Comparison of ENCODE assay signal across 1 cellular context in the genomic region with DNA sequence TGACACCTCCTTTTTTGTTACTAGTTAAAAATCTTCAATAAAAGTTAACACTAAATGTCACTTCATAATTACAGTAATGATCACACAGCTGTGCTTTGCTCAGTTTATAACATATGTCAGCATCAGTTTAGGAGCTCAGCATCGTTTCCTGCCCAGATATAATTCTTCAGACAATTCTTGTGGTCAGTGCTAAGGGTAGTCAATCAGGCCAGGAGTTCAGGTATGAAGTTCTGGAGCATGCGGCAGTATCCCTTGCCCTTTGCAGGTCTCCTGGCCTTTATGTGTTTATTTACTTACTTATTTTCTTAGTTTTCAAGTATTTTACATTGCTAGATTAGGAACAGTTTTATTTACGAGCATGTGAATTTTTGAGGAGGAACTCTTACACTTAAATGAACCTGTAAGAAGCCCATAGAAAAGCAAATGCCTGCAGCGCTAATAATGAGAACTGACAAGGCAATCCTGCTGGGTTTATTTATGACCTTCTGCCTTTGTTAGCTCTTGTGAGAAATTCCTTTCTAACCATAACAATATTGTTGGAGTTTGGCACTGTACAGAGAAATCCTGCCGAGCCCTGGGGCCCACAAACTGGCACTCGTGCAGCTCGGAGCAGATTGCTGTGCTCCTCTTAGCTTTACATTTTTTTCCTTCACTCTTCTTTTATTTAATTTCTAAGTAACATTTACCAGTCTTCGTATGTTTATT.
TF ChIP-seq lines count a peak whose summit lies in the region.

No MANE protein-coding gene starts in this region.

TF ChIP-seq in HEK293, 187 proteins besides CTCF, POLR2A, EP300 and RAD21 (continued from another document and continues in another):
- TF ChIP-seq ZNF223 (tag by site-specific recombination; IDR thresholded peaks at IDR 0.05) (no peak), MZF1 (tag by site-specific recombination; IDR thresholded peaks at IDR 0.05; ENCODE audit: borderline replicate concordance) (no peak), ZNF488 (tag by site-specific recombination; IDR thresholded peaks at IDR 0.05) (no peak), ZNF23 (tag by site-specific recombination; IDR thresholded peaks at IDR 0.05; ENCODE audit: borderline replicate concordance) (no peak), PRDM6 (tag by site-specific recombination; IDR thresholded peaks at IDR 0.05) (peak; percentile 97), KLF8 (tag by site-specific recombination; IDR thresholded peaks at IDR 0.05) (no peak), ZNF837 (tag by site-specific recombination; IDR thresholded peaks at IDR 0.05) (no peak), ZNF514 (tag by site-specific recombination; IDR thresholded peaks at IDR 0.05) (no peak), ZNF776 (tag by site-specific recombination; IDR thresholded peaks at IDR 0.05; ENCODE audit: borderline replicate concordance) (no peak), MEIS1 (CRISPR knock-in tag; IDR thresholded peaks at IDR 0.05; ENCODE audit: borderline replicate concordance) (peak; percentile 97), BCL6B (tag by site-specific recombination; IDR thresholded peaks at IDR 0.05) (peak; percentile 42; the same call in 1 of the 2 replicates), ZNF529 (tag by site-specific recombination; IDR thresholded peaks at IDR 0.05; ENCODE audit: insufficient replicate concordance) (no peak), GFI1B (tag by site-specific recombination; IDR thresholded peaks at IDR 0.05) (no peak), ZNF677 (tag by site-specific recombination; IDR thresholded peaks at IDR 0.05) (no peak), ZNF513 (tag by site-specific recombination; IDR thresholded peaks at IDR 0.05) (no peak), ZNF747 (tag by site-specific recombination; IDR thresholded peaks at IDR 0.05) (no peak), ZNF433 (tag by site-specific recombination; IDR thresholded peaks at IDR 0.05; ENCODE audit: low read depth) (no peak), SP3 (tag by site-specific recombination; IDR thresholded peaks at IDR 0.05) (no peak), HOXA7 (CRISPR knock-in tag; IDR thresholded peaks at IDR 0.05; ENCODE audit: borderline replicate concordance) (no peak), ZFP41 (tag by site-specific recombination; IDR thresholded peaks at IDR 0.05; ENCODE audit: borderline replicate concordance) (no peak), ZNF670 (tag by site-specific recombination; IDR thresholded peaks at IDR 0.05; ENCODE audit: low read depth) (no peak), ZNF658 (tag by site-specific recombination; IDR thresholded peaks at IDR 0.05) (no peak), ZNF10 (tag by site-specific recombination; IDR thresholded peaks at IDR 0.05) (no peak), ZNF664 (tag by site-specific recombination; IDR thresholded peaks at IDR 0.05) (no peak), MYNN (tag by site-specific recombination; IDR thresholded peaks at IDR 0.05; ENCODE audit: borderline replicate concordance) (peak; percentile 26; the same call in 1 of the 2 replicates), ZNF423 (tag by site-specific recombination; IDR thresholded peaks at IDR 0.05) (no peak), ZNF133 (tag by site-specific recombination; IDR thresholded peaks at IDR 0.05) (no peak), ZNF302 (tag by site-specific recombination; IDR thresholded peaks at IDR 0.05; ENCODE audit: low read depth) (no peak), ZNF624 (tag by site-specific recombination; IDR thresholded peaks at IDR 0.05) (no peak), ZNF558 (tag by site-specific recombination; IDR thresholded peaks at IDR 0.05) (no peak), ZNF311 (tag by site-specific recombination; IDR thresholded peaks at IDR 0.05; ENCODE audit: borderline replicate concordance) (no peak), ZFP69B (tag by site-specific recombination; IDR thresholded peaks at IDR 0.05) (peak; percentile 89), ZNF324 (tag by site-specific recombination; IDR thresholded peaks at IDR 0.05) (no peak), ZNF341 (tag by site-specific recombination; IDR thresholded peaks at IDR 0.05; ENCODE audit: low read depth) (no peak), ZNF521 (tag by site-specific recombination; IDR thresholded peaks at IDR 0.05) (no peak), ZNF140 (tag by site-specific recombination; IDR thresholded peaks at IDR 0.05) (no peak), HOXC10 (CRISPR knock-in tag; IDR thresholded peaks at IDR 0.05) (no peak), ZNF48 (tag by site-specific recombination; IDR thresholded peaks at IDR 0.05) (no peak), ZNF354C (tag by site-specific recombination; IDR thresholded peaks at IDR 0.05; ENCODE audit: borderline replicate concordance, low read depth) (no peak), ZNF157 (tag by site-specific recombination; IDR thresholded peaks at IDR 0.05) (no peak), ZNF426 (tag by site-specific recombination; IDR thresholded peaks at IDR 0.05) (no peak), ZNF561 (tag by site-specific recombination; IDR thresholded peaks at IDR 0.05; ENCODE audit: borderline replicate concordance) (no peak), ZNF660 (tag by site-specific recombination; IDR thresholded peaks at IDR 0.05) (no peak), ZNF692 (tag by site-specific recombination; IDR thresholded peaks at IDR 0.05) (peak; percentile 97), ZBTB44 (tag by site-specific recombination; IDR thresholded peaks at IDR 0.05) (0 out of 2 replicates have a peak, but pooled peaks have one; percentile 59), GLIS1 (tag by site-specific recombination; IDR thresholded peaks at IDR 0.05) (no peak), PRDM1 (tag by site-specific recombination; IDR thresholded peaks at IDR 0.05) (no peak), ZNF274 (IDR thresholded peaks at IDR 0.05; ENCODE audit: low read length) (no peak), ZNF274 (tag by site-specific recombination; IDR thresholded peaks at IDR 0.05; ENCODE audit: borderline replicate concordance) (no peak), FEZF1 (tag by site-specific recombination; IDR thresholded peaks at IDR 0.05) (peak; percentile 82), ZNF37A (tag by site-specific recombination; IDR thresholded peaks at IDR 0.05) (no peak), ZNF121 (tag by site-specific recombination; IDR thresholded peaks at IDR 0.05) (no peak), ZBTB20 (tag by site-specific recombination; IDR thresholded peaks at IDR 0.05) (peak; percentile 91), ZIC2 (tag by site-specific recombination; IDR thresholded peaks at IDR 0.05) (peak; percentile 67), ZNF701 (tag by site-specific recombination; IDR thresholded peaks at IDR 0.05) (no peak)
- TF ChIP-seq, protein P1, sequence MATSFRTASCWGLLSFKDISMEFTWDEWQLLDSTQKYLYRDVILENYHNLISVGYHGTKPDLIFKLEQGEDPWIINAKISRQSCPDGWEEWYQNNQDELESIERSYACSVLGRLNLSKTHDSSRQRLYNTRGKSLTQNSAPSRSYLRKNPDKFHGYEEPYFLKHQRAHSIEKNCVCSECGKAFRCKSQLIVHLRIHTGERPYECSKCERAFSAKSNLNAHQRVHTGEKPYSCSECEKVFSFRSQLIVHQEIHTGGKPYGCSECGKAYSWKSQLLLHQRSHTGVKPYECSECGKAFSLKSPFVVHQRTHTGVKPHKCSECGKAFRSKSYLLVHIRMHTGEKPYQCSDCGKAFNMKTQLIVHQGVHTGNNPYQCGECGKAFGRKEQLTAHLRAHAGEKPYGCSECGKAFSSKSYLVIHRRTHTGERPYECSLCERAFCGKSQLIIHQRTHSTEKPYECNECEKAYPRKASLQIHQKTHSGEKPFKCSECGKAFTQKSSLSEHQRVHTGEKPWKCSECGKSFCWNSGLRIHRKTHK (tag by site-specific recombination; IDR thresholded peaks at IDR 0.05): no peak
- TF ChIP-seq, protein P2, sequence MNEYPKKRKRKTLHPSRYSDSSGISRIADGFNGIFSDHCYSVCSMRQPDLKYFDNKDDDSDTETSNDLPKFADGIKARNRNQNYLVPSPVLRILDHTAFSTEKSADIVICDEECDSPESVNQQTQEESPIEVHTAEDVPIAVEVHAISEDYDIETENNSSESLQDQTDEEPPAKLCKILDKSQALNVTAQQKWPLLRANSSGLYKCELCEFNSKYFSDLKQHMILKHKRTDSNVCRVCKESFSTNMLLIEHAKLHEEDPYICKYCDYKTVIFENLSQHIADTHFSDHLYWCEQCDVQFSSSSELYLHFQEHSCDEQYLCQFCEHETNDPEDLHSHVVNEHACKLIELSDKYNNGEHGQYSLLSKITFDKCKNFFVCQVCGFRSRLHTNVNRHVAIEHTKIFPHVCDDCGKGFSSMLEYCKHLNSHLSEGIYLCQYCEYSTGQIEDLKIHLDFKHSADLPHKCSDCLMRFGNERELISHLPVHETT (tag by site-specific recombination; IDR thresholded peaks at IDR 0.05): no peak
- TF ChIP-seq, protein P3, sequence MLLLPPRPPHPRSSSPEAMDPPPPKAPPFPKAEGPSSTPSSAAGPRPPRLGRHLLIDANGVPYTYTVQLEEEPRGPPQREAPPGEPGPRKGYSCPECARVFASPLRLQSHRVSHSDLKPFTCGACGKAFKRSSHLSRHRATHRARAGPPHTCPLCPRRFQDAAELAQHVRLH (tag by site-specific recombination; IDR thresholded peaks at IDR 0.05): no peak
- TF ChIP-seq, protein P4, sequence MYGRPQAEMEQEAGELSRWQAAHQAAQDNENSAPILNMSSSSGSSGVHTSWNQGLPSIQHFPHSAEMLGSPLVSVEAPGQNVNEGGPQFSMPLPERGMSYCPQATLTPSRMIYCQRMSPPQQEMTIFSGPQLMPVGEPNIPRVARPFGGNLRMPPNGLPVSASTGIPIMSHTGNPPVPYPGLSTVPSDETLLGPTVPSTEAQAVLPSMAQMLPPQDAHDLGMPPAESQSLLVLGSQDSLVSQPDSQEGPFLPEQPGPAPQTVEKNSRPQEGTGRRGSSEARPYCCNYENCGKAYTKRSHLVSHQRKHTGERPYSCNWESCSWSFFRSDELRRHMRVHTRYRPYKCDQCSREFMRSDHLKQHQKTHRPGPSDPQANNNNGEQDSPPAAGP (tag by site-specific recombination; IDR thresholded peaks at IDR 0.05): no peak
